ENCODE assay signal across 5 cellular contexts in genomic region chr2:131361773-131362172, GRCh38. TPM values are rescaled to one million over a fixed set of nuclear protein-coding genes. Genes with fewer than 3 reads are reported as not detected.
"Had no signal": no experiment of that assay in that cellular context is flagged by ENCODE, and none has a peak within 500 bp of the region (broad histone marks: within the 10 kb centered on the region; RNA-seq: fewer than 3 reads in every experiment).

No MANE protein-coding gene starts in this region.

RNA-seq across cellular contexts. Expression of gene RAB6D, which starts 2.2 kb away (rescaled TPM):
- total RNA-seq: activated B cell treated with CpG ODN at 0.5 μM for 24 hours; activated CD4-positive, alpha-beta T cell treated with anti-CD3 and anti-CD28 coated beads, Interleukin-2, amount 10 ng/mL, durations not matched to agents 24 days and 14 days; activated naive CD4-positive, alpha-beta T cell treated with anti-CD3 and anti-CD28 coated beads, Interleukin-2, amount 50 U/mL, for 72 hours; ascending aorta; T-helper 17 cell had no signal
